ENCODE assay signal across 8 cellular contexts in genomic region chr20:21125849-21126840, GRCh38. TPM values are rescaled to one million over a fixed set of nuclear protein-coding genes. Genes with fewer than 3 reads are reported as not detected.
DNase-seq lines count a peak whose midpoint lies in the region; ATAC-seq and TF ChIP-seq lines count a peak whose summit lies in the region.

A gene with protein sequence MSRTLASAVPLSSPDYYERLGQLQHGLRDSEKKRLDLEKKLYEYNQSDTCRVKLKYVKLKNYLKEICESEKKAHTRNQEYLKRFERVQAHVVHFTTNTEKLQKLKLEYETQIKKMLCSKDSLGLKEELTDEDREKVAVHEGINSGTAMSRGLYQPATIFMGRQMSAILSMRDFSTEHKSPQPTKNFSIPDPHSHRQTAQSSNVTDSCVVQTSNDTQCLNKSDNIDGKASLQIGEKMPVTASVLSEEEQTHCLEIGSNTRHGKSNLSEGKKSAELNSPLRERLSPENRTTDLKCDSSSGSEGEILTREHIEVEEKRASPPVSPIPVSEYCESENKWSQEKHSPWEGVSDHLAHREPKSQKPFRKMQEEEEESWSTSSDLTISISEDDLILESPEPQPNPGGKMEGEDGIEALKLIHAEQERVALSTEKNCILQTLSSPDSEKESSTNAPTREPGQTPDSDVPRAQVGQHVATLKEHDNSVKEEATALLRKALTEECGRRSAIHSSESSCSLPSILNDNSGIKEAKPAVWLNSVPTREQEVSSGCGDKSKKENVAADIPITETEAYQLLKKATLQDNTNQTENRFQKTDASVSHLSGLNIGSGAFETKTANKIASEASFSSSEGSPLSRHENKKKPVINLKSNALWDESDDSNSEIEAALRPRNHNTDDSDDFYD (plus strand): TSS chr20:21126082. CDS start chr20:21126116, 34 bp downstream.

- peak within 1 kb of the TSS; percentile 89 to 98 for H3K4me3 Mint-ChIP-seq in activated T-cell treated with anti-CD3 and anti-CD28 coated beads, Interleukin-2, amount 50 U/mL, for 72 hours
- peak within 1 kb of the TSS; percentile 86 to 98 (median 90) for H3K4me3 Mint-ChIP-seq in naive thymus-derived CD4-positive, alpha-beta T cell
- peak within 1 kb of the TSS; percentile 87 to 91 for H3K4me3 Mint-ChIP-seq in stimulated activated naive B cell treated with anti-CD40 and anti-IgM and Interleukin-4, amounts not matched to agents 10 μg/mL and 1 μg/mL and 100 μg/mL, for 72 hours

- H3K4me2 ChIP-seq in DND-41 (ENCODE audit: insufficient read depth, low read length) = peak within 1 kb of the TSS; percentile 73
- peak within 1 kb of the TSS; percentile 97 for H3K4me2 ChIP-seq in KMS-11

- TF ChIP-seq POLR2A in esophagus squamous epithelium (IDR thresholded peaks at IDR 0.05) = peak in 2 of 4 donors; percentile 77 to 84

- H3K9ac ChIP-seq in DND-41 (ENCODE audit: low read depth, low read length) (peak within 1 kb of the TSS; percentile 90), KMS-11 (peak within 1 kb of the TSS; percentile 67; the same call in 1 of the 2 replicates)

- TF ChIP-seq CTCF in DND-41 (IDR thresholded peaks at IDR 0.05; ENCODE audit: borderline replicate concordance, extremely low read depth, low read length, poor library complexity, severe bottlenecking) (peak; percentile 54), KMS-11 (conservative IDR thresholded peaks at IDR 0.05; ENCODE audit: low read depth, low read length) (no peak; the same call in 1 of the 2 replicates), Panc1 (IDR thresholded peaks at IDR 0.05) (peak; percentile 46), esophagus squamous epithelium (IDR thresholded peaks at IDR 0.05) (peak in 5 of 6 experiments; percentile 41 to 71 (median 46))

- peaks cover 0 to 3% of the 10 kb centered on the region in 2 donors for H3K36me3 Mint-ChIP-seq in activated T-cell treated with anti-CD3 and anti-CD28 coated beads, Interleukin-2, amount 50 U/mL, for 72 hours (ENCODE audit: insufficient read depth in 2 of 2)
- peaks cover 0 to 8% (median 4%) of the 10 kb centered on the region in 5 donors for H3K36me3 Mint-ChIP-seq in naive thymus-derived CD4-positive, alpha-beta T cell
- peaks cover 0 to 4% of the 10 kb centered on the region in 2 donors for H3K36me3 Mint-ChIP-seq in stimulated activated naive B cell treated with anti-CD40 and anti-IgM and Interleukin-4, amounts not matched to agents 10 μg/mL and 1 μg/mL and 100 μg/mL, for 72 hours

- WGBS in esophagus squamous epithelium, 2 donors = 3 to 4% methylated on average over 9 to 20 of the region's 73 CpGs

- H3K27ac Mint-ChIP-seq in activated T-cell treated with anti-CD3 and anti-CD28 coated beads, Interleukin-2, amount 50 U/mL, for 72 hours = peak within 1 kb of the TSS; percentile 82
- H3K27ac Mint-ChIP-seq in naive thymus-derived CD4-positive, alpha-beta T cell = peak within 1 kb of the TSS; percentile 70 to 97 (median 88)
- H3K27ac Mint-ChIP-seq in stimulated activated naive B cell treated with anti-CD40 and anti-IgM and Interleukin-4, amounts not matched to agents 10 μg/mL and 1 μg/mL and 100 μg/mL, for 72 hours = peak within 1 kb of the TSS; percentile 96

- in situ Hi-C loops in Panc1 (cut with HindIII; ENCODE audit: low pct_unique_long_range_greater_than_20kb, low sequenced_read_pairs) = no loop called here

- H3K4me3 ChIP-seq in DND-41 (ENCODE audit: low read depth in 1 of 2, low read length in 2 of 2) (peak within 1 kb of the TSS; percentile 93 to 95), KMS-11 (IDR thresholded peaks at IDR 0.05; ENCODE audit: insufficient read depth, low read depth, low read length) (no peak within 1 kb of the TSS), Panc1 (ENCODE audit: low read depth in 2 of 2, low read length in 2 of 2) (peak within 1 kb of the TSS; percentile 80 to 98), esophagus squamous epithelium (peak within 1 kb of the TSS; percentile 78 to 97 (median 94))
- peak within 1 kb of the TSS; percentile 56 for H3K4me3 ChIP-seq in naive thymus-derived CD4-positive, alpha-beta T cell (ENCODE audit: low read length)

- ATAC-seq in DND-41 (ENCODE audit: insufficient read depth, low read depth) (peak; percentile 95), GM21737 (IDR thresholded peaks at IDR 0.05; ENCODE audit: unreplicated experiment) (peak; percentile 96), Panc1 (peak; percentile 99)
- ATAC-seq in activated T-cell treated with anti-CD3 and anti-CD28 coated beads, Interleukin-2, amount 50 U/mL, for 72 hours (replicated peaks in 1 of 2) = peak; percentile 97 to 98
- peak; percentile 100 for ATAC-seq in naive thymus-derived CD4-positive, alpha-beta T cell
- ATAC-seq in stimulated activated naive B cell treated with anti-CD40 and anti-IgM and Interleukin-4, amounts not matched to agents 10 μg/mL and 1 μg/mL and 100 μg/mL, for 72 hours (replicated peaks) = peak; percentile 97 to 99

- CTCF ChIA-PET in Panc1 (lab: Charles Lee) = interaction anchor here (0.6 kb wide), 3 partner anchors 263 to 385 kb away, joined by 3 to 6 read pairs (median 4); no protein-coding TSS in a partner anchor
- CTCF ChIA-PET in naive thymus-derived CD4-positive, alpha-beta T cell (lab: Charles Lee) = interaction anchor here (0.6 kb wide), 1 partner anchor 50 kb away, joined by 4 read pairs; no protein-coding TSS in a partner anchor

- intact Hi-C loops in Panc1 (cut with micrococcal nuclease; ENCODE audit: unreplicated experiment) (no loop called here), esophagus squamous epithelium (cut with DNase I) (no loop called here)
- intact Hi-C loops in naive thymus-derived CD4-positive, alpha-beta T cell (cut with micrococcal nuclease) = loop anchor here (1.0 to 5.0 kb wide), 8 partner anchors 26 to 1074 kb away; partner anchors contain the start of genes CFAP61 (in 2 of the 2), CRNKL1 (in 2 of the 2), RALGAPA2 (in 2 of the 2) and XRN2 (in 2 of the 2)

- peaks cover 21% of the 10 kb centered on the region for H3K79me2 ChIP-seq in DND-41 (ENCODE audit: insufficient read depth, low read length)
- no peaks in the 10 kb centered on the region for H3K79me2 ChIP-seq in KMS-11 (ENCODE audit: insufficient read depth, low read depth)

- BruUV-seq in Panc1 (replicated peaks; lab: Mats Ljungman, UMichigan) = no TSS peak

- no peaks in the 10 kb centered on the region for H3K27me3 Mint-ChIP-seq in activated T-cell treated with anti-CD3 and anti-CD28 coated beads, Interleukin-2, amount 50 U/mL, for 72 hours (ENCODE audit: low read depth)
- H3K27me3 Mint-ChIP-seq in naive thymus-derived CD4-positive, alpha-beta T cell = peaks cover 0 to 4% (median 0%) of the 10 kb centered on the region in 5 donors
- peaks cover 3 to 6% of the 10 kb centered on the region in 2 donors for H3K27me3 Mint-ChIP-seq in stimulated activated naive B cell treated with anti-CD40 and anti-IgM and Interleukin-4, amounts not matched to agents 10 μg/mL and 1 μg/mL and 100 μg/mL, for 72 hours

- peaks cover 5% of the 10 kb centered on the region for H3K36me3 ChIP-seq in DND-41 (ENCODE audit: insufficient read depth, low read length)
- H3K36me3 ChIP-seq in KMS-11 (ENCODE audit: insufficient read depth) = no peaks in the 10 kb centered on the region
- H3K36me3 ChIP-seq in Panc1 (ENCODE audit: control insufficient read depth, insufficient read depth, low read length) = no peaks in the 10 kb centered on the region
- peaks cover 0 to 10% (median 0%) of the 10 kb centered on the region in 3 donors for H3K36me3 ChIP-seq in esophagus squamous epithelium
- no peaks in the 10 kb centered on the region for H3K36me3 ChIP-seq in naive thymus-derived CD4-positive, alpha-beta T cell (ENCODE audit: control insufficient read depth in 2 of 3, insufficient read depth in 3 of 3, low read length in 3 of 3)

- no peaks in the 10 kb centered on the region for H3K27me3 ChIP-seq in DND-41 (ENCODE audit: insufficient read depth, low read length, poor library complexity)
- H3K27me3 ChIP-seq in KMS-11 (ENCODE audit: insufficient read depth, low read depth) = no peaks in the 10 kb centered on the region
- no peaks in the 10 kb centered on the region for H3K27me3 ChIP-seq in Panc1 (ENCODE audit: control insufficient read depth, insufficient read depth, low read length)
- no peaks in the 10 kb centered on the region for H3K27me3 ChIP-seq in esophagus squamous epithelium
- no peaks in the 10 kb centered on the region for H3K27me3 ChIP-seq in naive thymus-derived CD4-positive, alpha-beta T cell (ENCODE audit: control insufficient read depth in 2 of 2, insufficient read depth in 2 of 2, low read length in 2 of 2)

- H4K20me1 ChIP-seq in DND-41 (ENCODE audit: insufficient read depth, low read length) (no peaks in the 10 kb centered on the region), KMS-11 (ENCODE audit: insufficient read depth) (no peaks in the 10 kb centered on the region)

- peaks cover 17% of the 10 kb centered on the region for H3K4me1 Mint-ChIP-seq in activated T-cell treated with anti-CD3 and anti-CD28 coated beads, Interleukin-2, amount 50 U/mL, for 72 hours (ENCODE audit: low read depth)
- H3K4me1 Mint-ChIP-seq in naive thymus-derived CD4-positive, alpha-beta T cell = peaks cover 11 to 35% (median 21%) of the 10 kb centered on the region in 7 donors
- H3K4me1 Mint-ChIP-seq in stimulated activated naive B cell treated with anti-CD40 and anti-IgM and Interleukin-4, amounts not matched to agents 10 μg/mL and 1 μg/mL and 100 μg/mL, for 72 hours = peaks cover 6 to 10% of the 10 kb centered on the region in 2 donors

- H3K9me3 ChIP-seq in DND-41 (ENCODE audit: insufficient read depth, low read length, severe bottlenecking) (no peaks in the 10 kb centered on the region), Panc1 (ENCODE audit: control insufficient read depth, insufficient read depth, low read depth, low read length) (no peaks in the 10 kb centered on the region), esophagus squamous epithelium (no peaks in the 10 kb centered on the region)
- H3K9me3 ChIP-seq in naive thymus-derived CD4-positive, alpha-beta T cell (ENCODE audit: control insufficient read depth in 2 of 3, low read length in 3 of 3) = no peaks in the 10 kb centered on the region

- H3K9me3 Mint-ChIP-seq in activated T-cell treated with anti-CD3 and anti-CD28 coated beads, Interleukin-2, amount 50 U/mL, for 72 hours = no peaks in the 10 kb centered on the region
- H3K9me3 Mint-ChIP-seq in naive thymus-derived CD4-positive, alpha-beta T cell = no peaks in the 10 kb centered on the region
- no peaks in the 10 kb centered on the region for H3K9me3 Mint-ChIP-seq in stimulated activated naive B cell treated with anti-CD40 and anti-IgM and Interleukin-4, amounts not matched to agents 10 μg/mL and 1 μg/mL and 100 μg/mL, for 72 hours

- peaks cover 28% of the 10 kb centered on the region for H3K4me1 ChIP-seq in DND-41 (ENCODE audit: insufficient read depth, low read length)
- peaks cover 2% of the 10 kb centered on the region for H3K4me1 ChIP-seq in KMS-11 (ENCODE audit: low read depth, poor library complexity, severe bottlenecking)
- peaks cover 3% of the 10 kb centered on the region; the same call in 1 of the 2 replicates for H3K4me1 ChIP-seq in Panc1 (ENCODE audit: control insufficient read depth, insufficient read depth, low read length)
- H3K4me1 ChIP-seq in esophagus squamous epithelium = peaks cover 0 to 24% (median 5%) of the 10 kb centered on the region in 3 donors
- H3K4me1 ChIP-seq in naive thymus-derived CD4-positive, alpha-beta T cell (ENCODE audit: control insufficient read depth in 2 of 2, insufficient read depth in 2 of 2, low read length in 2 of 2) = peaks cover 10 to 16% of the 10 kb centered on the region in 2 donors

- H3K27ac ChIP-seq in DND-41 (ENCODE audit: low read length) (peak within 1 kb of the TSS; percentile 77), KMS-11 (no peak within 1 kb of the TSS; the same call in 1 of the 2 replicates), Panc1 (ENCODE audit: low read length) (peak within 1 kb of the TSS; percentile 66), esophagus squamous epithelium (peak within 1 kb of the TSS; percentile 85 to 91 (median 88))
- peak within 1 kb of the TSS; percentile 77 for H3K27ac ChIP-seq in naive thymus-derived CD4-positive, alpha-beta T cell (ENCODE audit: low read depth, low read length)

- peak within 1 kb of the TSS; percentile 96 for H2AFZ ChIP-seq in DND-41 (ENCODE audit: low read depth, low read length)
- H2AFZ ChIP-seq in KMS-11 (ENCODE audit: low read depth) = peak within 1 kb of the TSS; percentile 100

- DNase-seq in DND-41 (peak; percentile 96), Panc1 (ENCODE audit: low read depth, low spot score) (peak; percentile 69), esophagus squamous epithelium (lab: John Stamatoyannopoulos, UW) (peak; percentile 79)
- peak; percentile 98 to 100 for DNase-seq in activated T-cell treated with anti-CD3 and anti-CD28 coated beads, Interleukin-2, amount 50 U/mL, for 72 hours
- peak; percentile 93 to 100 (median 97) for DNase-seq in naive thymus-derived CD4-positive, alpha-beta T cell
- peak; percentile 97 for DNase-seq in stimulated activated naive B cell treated with anti-CD40 and anti-IgM and Interleukin-4, amounts not matched to agents 10 μg/mL and 1 μg/mL and 100 μg/mL, for 72 hours

- POLR2A ChIA-PET in Panc1 (lab: Charles Lee) = no interaction called here
- POLR2A ChIA-PET in naive thymus-derived CD4-positive, alpha-beta T cell (lab: Charles Lee) = interaction anchor here (0.9 to 1.9 kb wide), 7 partner anchors 11 to 424 kb away, joined by 3 to 6 read pairs (median 4); partner anchors contain the start of gene RALGAPA2

RNA-seq across cellular contexts. Expression of the gene that starts here (rescaled TPM):
- 6.5 TPM for total RNA-seq in Panc1 (2021; ENCODE audit: unreplicated experiment)
- 5.5 TPM for polyA plus RNA-seq in Panc1 (2012; ENCODE audit: insufficient read length)
- 10 to 100 TPM; 24.0 to 30.9 TPM for total RNA-seq in activated T-cell treated with anti-CD3 and anti-CD28 coated beads, Interleukin-2, amount 50 U/mL, for 72 hours
- total RNA-seq in esophagus squamous epithelium = 10 to 100 TPM in 1 of 4 donors, 1 to 10 TPM in 3; 2.2 to 15.3 (median 9.1) TPM
- total RNA-seq in naive thymus-derived CD4-positive, alpha-beta T cell = 10 to 100 TPM; 15.6 to 47.4 (median 32.5) TPM
- 10 to 100 TPM; 20.1 to 49.6 TPM for polyA plus RNA-seq in naive thymus-derived CD4-positive, alpha-beta T cell

Comparison
In these comparisons a context has a peak if more than half of its experiments do, and no peak if none do; other contexts are left out.
1. intact Hi-C loops: an anchor here in naive thymus-derived CD4-positive, alpha-beta T cell (1.0 to 5.0 kb wide); none called in Panc1 and esophagus squamous epithelium.